Comparison of ENCODE assay signal across 13 cellular contexts in the genomic region with DNA sequence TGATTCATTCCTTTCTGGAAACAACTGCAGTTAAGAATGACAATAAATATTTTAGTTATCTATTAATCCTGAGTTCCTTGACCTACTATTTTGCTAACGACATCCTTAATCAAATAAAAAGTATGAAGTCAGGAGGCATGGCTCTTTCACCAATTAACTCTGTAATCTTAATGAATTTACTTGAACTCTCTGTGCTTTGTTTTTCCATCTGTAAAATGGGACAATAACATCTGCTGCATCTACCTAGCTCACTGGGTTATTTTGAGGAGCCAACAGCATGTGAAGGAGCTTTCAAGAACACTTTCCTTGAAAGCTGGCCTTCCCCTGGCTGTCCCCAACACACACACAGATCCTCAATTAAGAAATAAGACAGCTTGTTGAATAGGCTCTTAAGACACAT.
"Had no signal": no experiment of that assay in that cellular context is flagged by ENCODE, and none has a peak within 500 bp of the region (broad histone marks: within the 10 kb centered on the region; RNA-seq: fewer than 3 reads in every experiment).

No MANE protein-coding gene starts in this region.

- H3K27me3 ChIP-seq: esophagus squamous epithelium, heart left ventricle, ovary, tibial nerve had no signal

- H3K4me3 Mint-ChIP-seq: activated naive CD4-positive, alpha-beta T cell treated with anti-CD3 and anti-CD28 coated beads, Interleukin-2, amount 50 U/mL, for 24 hours; brain; memory B cell; neural crest cell had no signal

- H3K4me3 ChIP-seq: esophagus squamous epithelium, heart left ventricle, ovary, tibial nerve had no signal

- H3K27ac ChIP-seq: esophagus squamous epithelium, ovary, tibial nerve had no signal

- H3K9me3 Mint-ChIP-seq: activated naive CD4-positive, alpha-beta T cell treated with anti-CD3 and anti-CD28 coated beads, Interleukin-2, amount 50 U/mL, for 24 hours; memory B cell; neural crest cell had no signal

- H3K27ac Mint-ChIP-seq: activated naive CD4-positive, alpha-beta T cell treated with anti-CD3 and anti-CD28 coated beads, Interleukin-2, amount 50 U/mL, for 24 hours; memory B cell had no signal

- H3K9me3 ChIP-seq: esophagus squamous epithelium, heart left ventricle, ovary, tibial nerve had no signal

- DNase-seq: activated CD4-positive, CD25-positive, alpha-beta regulatory T cell; activated T-cell treated with anti-CD3 and anti-CD28 coated beads, Interleukin-2, amount 50 U/mL, for 1 hour; esophagus squamous epithelium; foreskin melanocyte; ovary; small intestine; T-helper 2 cell had no signal

- H3K36me3 ChIP-seq: esophagus squamous epithelium, heart left ventricle, ovary, tibial nerve had no signal

- H3K27me3 Mint-ChIP-seq: activated naive CD4-positive, alpha-beta T cell treated with anti-CD3 and anti-CD28 coated beads, Interleukin-2, amount 50 U/mL, for 24 hours; brain had no signal

- H3K36me3 Mint-ChIP-seq: activated naive CD4-positive, alpha-beta T cell treated with anti-CD3 and anti-CD28 coated beads, Interleukin-2, amount 50 U/mL, for 24 hours; brain; memory B cell had no signal

- H3K4me1 ChIP-seq: esophagus squamous epithelium had no signal
